Comparison of ENCODE assay signal across 25 cellular contexts in genomic region chr4:157957905-157958304, GRCh38.
"Had no signal": no experiment of that assay in that cellular context is flagged by ENCODE, and none has a peak within 500 bp of the region (broad histone marks: within the 10 kb centered on the region; RNA-seq: fewer than 3 reads in every experiment).

No MANE protein-coding gene starts in this region.

- H3K4me1 Mint-ChIP-seq: IgD-negative memory B cell had no signal

- H3K4me3 ChIP-seq: K562, MG63, SJSA1, SK-N-MC had no signal

- H3K9ac ChIP-seq: KMS-11 had no signal

- DNase-seq: Kasumi-1, MG63, NCI-H1092, NCI-H1105 treated with DMSO at 0.1 percent for 48 hours, NCI-H1417 treated with DMSO at 0.1 percent for 48 hours, NCI-H146, NCI-H1694 treated with DMSO at 0.1 percent for 48 hours, NCI-H2029, NCI-H2081 treated with DMSO at 0.1 percent for 48 hours, NCI-H2171, NCI-H226, NCI-H446, NCI-H510A, NCI-H524 treated with DMSO at 0.1 percent for 48 hours, NCI-H69, NCI-H774, Right ventricle myocardium superior, RPMI8226, SIG-M5 had no signal

- H3K4me2 ChIP-seq: KMS-11 had no signal

- H3K9me3 ChIP-seq: MG63, SJSA1 had no signal

- H3K9me3 Mint-ChIP-seq: IgD-negative memory B cell had no signal

- ATAC-seq: K562 had no signal

- H3K27ac ChIP-seq: HL-60, KMS-11, SJSA1, SK-N-MC had no signal

- H3K4me1 ChIP-seq: SJSA1 had no signal

- H3K27ac Mint-ChIP-seq: IgD-negative memory B cell had no signal

- H3K27me3 Mint-ChIP-seq: IgD-negative memory B cell had no signal

- H3K4me3 Mint-ChIP-seq: IgD-negative memory B cell had no signal

- H3K36me3 ChIP-seq: MG63, SJSA1 had no signal

- H3K36me3 Mint-ChIP-seq: IgD-negative memory B cell had no signal

- H3K27me3 ChIP-seq: MG63, SJSA1 had no signal
